ENCODE assay signal across 19 cellular contexts in genomic region chr22:30193031-30193794, GRCh38. TPM values are rescaled to one million over a fixed set of nuclear protein-coding genes. Genes with fewer than 3 reads are reported as not detected.
DNase-seq lines count a peak whose midpoint lies in the region.
"Had no signal": no experiment of that assay in that cellular context is flagged by ENCODE, and none has a peak within 500 bp of the region (broad histone marks: within the 10 kb centered on the region; RNA-seq: fewer than 3 reads in every experiment).

No MANE protein-coding gene starts in this region.

- CTCF ChIA-PET in activated CD4-positive, alpha-beta memory T cell treated with anti-CD3 and anti-CD28 coated beads, Interleukin-2, amount 10 ng/mL, durations not matched to agents 7 days and 5 days (lab: Charles Lee), result interaction anchor here (1.2 kb wide), 1 partner anchor 15 kb away, joined by 3 read pairs; no protein-coding TSS in a partner anchor

- H3K36me3 ChIP-seq in KOPT-K1 (ENCODE audit: insufficient read depth, low read length), result no peaks in the 10 kb centered on the region
- H3K36me3 ChIP-seq: adrenal gland, BLaER1, MG63, transverse colon had no signal

- no peaks in the 10 kb centered on the region for H3K27me3 Mint-ChIP-seq in activated CD4-positive, alpha-beta memory T cell treated with anti-CD3 and anti-CD28 coated beads, Interleukin-2, amount 10 ng/mL, durations not matched to agents 7 days and 5 days
- H3K27me3 Mint-ChIP-seq: T-helper 17 cell had no signal

- POLR2A ChIA-PET in activated CD4-positive, alpha-beta memory T cell treated with anti-CD3 and anti-CD28 coated beads, Interleukin-2, amount 10 ng/mL, durations not matched to agents 7 days and 5 days (lab: Charles Lee), result interaction anchor here (0.9 to 3.7 kb wide), 2 partner anchors 11 to 88 kb away, joined by 3 to 19 read pairs; no protein-coding TSS in a partner anchor

- no peak overlapping the region for H3K4me3 Mint-ChIP-seq in activated CD4-positive, alpha-beta memory T cell treated with anti-CD3 and anti-CD28 coated beads, Interleukin-2, amount 10 ng/mL, durations not matched to agents 7 days and 5 days
- H3K4me3 Mint-ChIP-seq: H9, mesothelial cell of epicardium, T-helper 17 cell had no signal

- H3K4me1 Mint-ChIP-seq in activated CD4-positive, alpha-beta memory T cell treated with anti-CD3 and anti-CD28 coated beads, Interleukin-2, amount 10 ng/mL, durations not matched to agents 7 days and 5 days, result peaks cover 94% of the 10 kb centered on the region

- DNase-seq in CD1c-positive myeloid dendritic cell (ENCODE audit: extremely low spot score) (peak; percentile 50), myocyte (ENCODE audit: low read depth) (peak; percentile 44), DMS153 (lab: John Stamatoyannopoulos, UW) (no peak), NAMALWA (ENCODE audit: low spot score) (no peak), AG08395 (ENCODE audit: low spot score) (no peak)
- no peak for DNase-seq in activated CD4-positive, alpha-beta memory T cell treated with anti-CD3 and anti-CD28 coated beads, Interleukin-2, amount 10 ng/mL, durations not matched to agents 7 days and 5 days
- DNase-seq: activated CD4-positive, CD25-positive, alpha-beta regulatory T cell; adrenal gland; DMS79; H9; MG63; NCI-H69; RPMI8226; T-helper 17 cell; transverse colon had no signal

- H3K27ac Mint-ChIP-seq in activated CD4-positive, alpha-beta memory T cell treated with anti-CD3 and anti-CD28 coated beads, Interleukin-2, amount 10 ng/mL, durations not matched to agents 7 days and 5 days, result peak overlapping the region; percentile 74

- H3K9me3 ChIP-seq in KOPT-K1 (ENCODE audit: insufficient read depth, low read length, poor library complexity, severe bottlenecking), result no peaks in the 10 kb centered on the region
- H3K9me3 ChIP-seq: adrenal gland, BLaER1, MG63, transverse colon had no signal

- H3K9me3 Mint-ChIP-seq in activated CD4-positive, alpha-beta memory T cell treated with anti-CD3 and anti-CD28 coated beads, Interleukin-2, amount 10 ng/mL, durations not matched to agents 7 days and 5 days, result peaks cover 6% of the 10 kb centered on the region
- H3K9me3 Mint-ChIP-seq: H9, mesothelial cell of epicardium had no signal

- H3K27ac ChIP-seq in KOPT-K1 (ENCODE audit: low read depth, low read length, poor library complexity, severe bottlenecking), result peak overlapping the region; percentile 18
- H3K27ac ChIP-seq: adrenal gland, BLaER1, parathyroid adenoma, transverse colon had no signal

- H3K36me3 Mint-ChIP-seq in activated CD4-positive, alpha-beta memory T cell treated with anti-CD3 and anti-CD28 coated beads, Interleukin-2, amount 10 ng/mL, durations not matched to agents 7 days and 5 days (ENCODE audit: low read depth), result peaks cover 29% of the 10 kb centered on the region
- H3K36me3 Mint-ChIP-seq: mesothelial cell of epicardium had no signal

RNA-seq across cellular contexts. Expression of gene LIF, which starts 53.3 kb away (rescaled TPM):
- total RNA-seq in activated CD4-positive, alpha-beta memory T cell treated with anti-CD3 and anti-CD28 coated beads, Interleukin-2, amount 10 ng/mL, durations not matched to agents 7 days and 5 days, result 10 to 100 TPM; 94.6 to 94.8 TPM
- total RNA-seq in myocyte, result 13.5 and 14.8 TPM in 2 replicates
- polyA plus RNA-seq in myocyte (2012), result 151 TPM

Comparison
In these comparisons a context has a peak if more than half of its experiments do, and no peak if none do; other contexts are left out.
1. DNase-seq: peak in CD1c-positive myeloid dendritic cell (single experiment) and myocyte (single experiment); none in activated CD4-positive, alpha-beta memory T cell treated with anti-CD3 and anti-CD28 coated beads, Interleukin-2, amount 10 ng/mL, durations not matched to agents 7 days and 5 days (single experiment), DMS153 (single experiment), NAMALWA (single experiment) and AG08395 (single experiment).